18 cellular contexts compared by ENCODE assay signal in genomic region chrX:78109458-78109857, GRCh38. TPM values are rescaled to one million over a fixed set of nuclear protein-coding genes. Genes with fewer than 3 reads are reported as not detected.
DNase-seq lines count a peak whose midpoint lies in the region; ATAC-seq and TF ChIP-seq lines count a peak whose summit lies in the region.
"Had no signal": no experiment of that assay in that cellular context is flagged by ENCODE, and none has a peak within 500 bp of the region (broad histone marks: within the 10 kb centered on the region; RNA-seq: fewer than 3 reads in every experiment).

No MANE protein-coding gene starts in this region.

- no peak for TF ChIP-seq CTCF in PC-3 (conservative IDR thresholded peaks at IDR 0.05; ENCODE audit: low read depth, low read length)
- TF ChIP-seq CTCF in brain (conservative IDR thresholded peaks at IDR 0.05): no peak

- H3K9ac ChIP-seq in PC-3 (ENCODE audit: low read length) (no peak overlapping the region), skeletal muscle satellite cell (ENCODE audit: low read depth, low read length) (no peak overlapping the region)

- no TSS peak for BruUV-seq in PC-3 (replicated peaks; lab: Mats Ljungman, UMichigan)

- H3K36me3 ChIP-seq in PC-3 (ENCODE audit: low read depth, low read length): peaks cover 86% of the 10 kb centered on the region
- H3K36me3 ChIP-seq in skeletal muscle satellite cell (ENCODE audit: insufficient read depth, low read length): peaks cover 38% of the 10 kb centered on the region
- H3K36me3 ChIP-seq: ovary, uterus had no signal

- H2AFZ ChIP-seq in PC-3 (ENCODE audit: low read length): no peak overlapping the region

- no peaks in the 10 kb centered on the region for H3F3A ChIP-seq in PC-3 (ENCODE audit: low read length, unreplicated experiment)

- peaks cover 87% of the 10 kb centered on the region for H4K20me1 ChIP-seq in PC-3 (ENCODE audit: low read length)

- H3K36me3 Mint-ChIP-seq in activated T-cell treated with anti-CD3 and anti-CD28 coated beads, Interleukin-2, amount 50 U/mL, for 24 hours (ENCODE audit: low read depth): peaks cover 92% of the 10 kb centered on the region
- H3K36me3 Mint-ChIP-seq in brain: peaks cover 71% of the 10 kb centered on the region

- H3K4me2 ChIP-seq in PC-3 (ENCODE audit: low read length) (peak overlapping the region; percentile 99), skeletal muscle satellite cell (ENCODE audit: low read length) (peak overlapping the region; percentile 74)

- H3K9me3 Mint-ChIP-seq in activated T-cell treated with anti-CD3 and anti-CD28 coated beads, Interleukin-2, amount 50 U/mL, for 24 hours: no peaks in the 10 kb centered on the region
- peaks cover 0 to 5% (median 0%) of the 10 kb centered on the region in 5 experiments for H3K9me3 Mint-ChIP-seq in brain

- peak overlapping the region; percentile 88 for H3K4me3 Mint-ChIP-seq in activated T-cell treated with anti-CD3 and anti-CD28 coated beads, Interleukin-2, amount 50 U/mL, for 24 hours
- peak overlapping the region; percentile 84 to 94 (median 88) for H3K4me3 Mint-ChIP-seq in brain

- H3K9me3 ChIP-seq in PC-3 (ENCODE audit: low read length) (no peaks in the 10 kb centered on the region), skeletal muscle satellite cell (replicated peaks; ENCODE audit: low read length) (no peaks in the 10 kb centered on the region)
- H3K9me3 ChIP-seq: ovary, Peyer's patch, uterus had no signal

- H3K9me2 ChIP-seq in PC-3 (replicated peaks; ENCODE audit: low read length): no peaks in the 10 kb centered on the region

- H3K4me1 Mint-ChIP-seq in activated T-cell treated with anti-CD3 and anti-CD28 coated beads, Interleukin-2, amount 50 U/mL, for 24 hours (ENCODE audit: low read depth): peaks cover 52% of the 10 kb centered on the region
- H3K4me1 Mint-ChIP-seq in brain: peaks cover 56% of the 10 kb centered on the region

- H3K27ac Mint-ChIP-seq in activated T-cell treated with anti-CD3 and anti-CD28 coated beads, Interleukin-2, amount 50 U/mL, for 24 hours: peak overlapping the region; percentile 74
- H3K27ac Mint-ChIP-seq in brain: peak overlapping the region in 3 of 5 experiments; percentile 17 to 35 (median 26)

- POLR2A ChIA-PET in PC-3 (lab: Charles Lee; ENCODE audit: unreplicated experiment): no interaction called here

- CTCF ChIA-PET in PC-3 (lab: Charles Lee): no interaction called here

- no peak for DNase-seq in activated T-cell treated with anti-CD3 and anti-CD28 coated beads, Interleukin-2, amount 50 U/mL, for 24 hours
- DNase-seq in activated T-cell treated with anti-CD3 and anti-CD28 coated beads for 4 hours (no peak), PC-3 (no peak), islet precursor cell (no peak), pons (ENCODE audit: low spot score) (no peak)
- DNase-seq in stimulated activated CD8-positive, alpha-beta memory T cell treated with anti-CD3 and anti-CD28 coated beads, Interleukin-4, amount 100 ng/mL, for 48 hours: no peak
- DNase-seq: GF-D8, kidney glomerular epithelial cell, midbrain, MV-4-11, NCI-H2081 treated with DMSO at 0.1 percent for 48 hours, NCI-H69, ovary, Peyer's patch, uterus had no signal

- peaks cover 17% of the 10 kb centered on the region for H3K27me3 Mint-ChIP-seq in activated T-cell treated with anti-CD3 and anti-CD28 coated beads, Interleukin-2, amount 50 U/mL, for 24 hours
- H3K27me3 Mint-ChIP-seq in brain: no peaks in the 10 kb centered on the region

- H3K27ac ChIP-seq in PC-3 (ENCODE audit: low read length): no peak overlapping the region
- H3K27ac ChIP-seq: ovary, Peyer's patch, uterus had no signal

- ATAC-seq in PC-3: no peak
- ATAC-seq: SK-N-SH treated with all-trans-retinoic acid at 6 μM for 48 hours had no signal

- peaks cover 99% of the 10 kb centered on the region for H3K79me2 ChIP-seq in PC-3 (ENCODE audit: low read length)

- intact Hi-C loops in PC-3 (cut with micrococcal nuclease): no loop called here

- H3K4me1 ChIP-seq in PC-3 (ENCODE audit: insufficient read depth, low read length) (peaks cover 34% of the 10 kb centered on the region), skeletal muscle satellite cell (ENCODE audit: control insufficient read depth, insufficient read depth, low read length) (peaks cover 23% of the 10 kb centered on the region)

- H3K4me3 ChIP-seq in PC-3 (ENCODE audit: low read length) (peak overlapping the region; percentile 88; the same call in 1 of the 2 replicates), skeletal muscle satellite cell (ENCODE audit: low read length) (no peak overlapping the region)
- H3K4me3 ChIP-seq: ovary, Peyer's patch, uterus had no signal

- H3K27me3 ChIP-seq in PC-3 (ENCODE audit: low read length) (no peaks in the 10 kb centered on the region), skeletal muscle satellite cell (ENCODE audit: control insufficient read depth, insufficient read depth, low read length) (no peaks in the 10 kb centered on the region)
- H3K27me3 ChIP-seq: ovary, Peyer's patch, uterus had no signal

RNA-seq across cellular contexts. Expression of gene PGK1, which starts 5.4 kb away (rescaled TPM):
- 663 and 668 TPM in 2 replicates for total RNA-seq in PC-3 (2014; rRNA removed)
- polyA plus RNA-seq in brain (ENCODE audit: insufficient read depth, low read depth, low replicate concordance): 333 TPM
- 526 and 576 TPM in 2 replicates for total RNA-seq in skeletal muscle satellite cell (2012; rRNA removed)

RNA-seq across cellular contexts. Expression of gene TAF9B, which starts 30.0 kb away (rescaled TPM):
- 19.5 and 26.1 TPM in 2 replicates for total RNA-seq in PC-3 (2014; rRNA removed)
- 22.6 TPM for polyA plus RNA-seq in brain (ENCODE audit: insufficient read depth, low read depth, low replicate concordance)
- 12.2 and 29.7 TPM in 2 replicates for total RNA-seq in skeletal muscle satellite cell (2012; rRNA removed)
